In the genomic region with DNA sequence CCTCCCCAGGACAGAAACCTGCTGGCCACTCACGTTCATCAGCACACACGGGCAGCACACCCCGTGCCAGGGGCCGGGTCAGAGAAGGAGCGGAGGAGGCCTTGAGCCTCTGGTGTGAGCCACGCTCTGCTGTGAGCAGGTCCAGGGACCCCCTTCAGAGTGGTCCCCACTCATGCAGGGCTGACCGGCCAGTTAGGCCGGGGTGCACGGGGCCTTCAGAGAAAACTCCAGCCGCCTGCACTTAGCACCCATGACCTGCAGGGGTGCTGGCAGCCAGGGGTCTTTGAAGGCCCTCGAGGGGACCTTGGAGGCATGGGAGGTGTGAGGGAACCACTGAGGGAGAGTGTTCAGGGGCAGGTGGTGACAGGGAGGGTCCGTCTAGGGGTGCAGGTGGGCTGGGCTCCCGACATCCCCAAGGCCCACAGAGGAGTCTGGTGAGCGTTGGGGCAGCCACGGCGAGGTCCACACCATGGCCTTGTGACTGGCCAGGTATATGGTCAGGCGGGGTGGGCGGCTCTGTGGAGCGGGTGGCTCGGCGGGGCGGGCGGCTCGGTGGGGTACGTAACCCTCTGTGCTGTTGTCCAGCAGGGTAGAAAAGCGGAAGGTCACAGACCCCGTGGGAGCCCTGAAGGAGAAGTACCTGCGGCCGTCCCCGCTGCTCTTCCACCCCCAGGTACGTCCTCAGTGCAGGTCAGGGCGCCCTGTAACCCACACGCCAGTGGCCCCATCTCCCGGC, we compare ENCODE assay signal across 21 cellular contexts. TPM values are rescaled to one million over a fixed set of nuclear protein-coding genes. Genes with fewer than 3 reads are reported as not detected.
DNase-seq lines count a peak whose midpoint lies in the region; ATAC-seq and TF ChIP-seq lines count a peak whose summit lies in the region.
"Had no signal": no experiment of that assay in that cellular context is flagged by ENCODE, and none has a peak within 500 bp of the region (broad histone marks: within the 10 kb centered on the region; RNA-seq: fewer than 3 reads in every experiment).

No MANE protein-coding gene starts in this region.

- H3K36me3 ChIP-seq in right atrium auricular region (no peaks in the 10 kb centered on the region), WERI-Rb-1 (no peaks in the 10 kb centered on the region)
- H3K36me3 ChIP-seq: BLaER1 had no signal

- H3K4me1 Mint-ChIP-seq in mesothelial cell of epicardium, result no peaks in the 10 kb centered on the region
- H3K4me1 Mint-ChIP-seq in T-helper 17 cell, result no peaks in the 10 kb centered on the region
- H3K4me1 Mint-ChIP-seq: CD4-positive, alpha-beta memory T cell had no signal

- H3K27me3 Mint-ChIP-seq in mesothelial cell of epicardium (ENCODE audit: low read depth) (peaks cover 28% of the 10 kb centered on the region), T-helper 17 cell (peaks cover 16% of the 10 kb centered on the region)
- H3K27me3 Mint-ChIP-seq: CD4-positive, alpha-beta memory T cell had no signal

- DNase-seq in right cardiac atrium (peak; percentile 10 to 41 (median 38)), right atrium auricular region (ENCODE audit: low spot score) (no peak), WERI-Rb-1 (no peak), mesothelial cell of epicardium (ENCODE audit: low spot score in 2 of 2, unreplicated experiment in 2 of 2) (no peak), G401 (ENCODE audit: low spot score) (no peak), COLO829 (ENCODE audit: low spot score) (no peak), T-helper 17 cell (no peak), NCI-H2196 (lab: John Stamatoyannopoulos, UW; ENCODE audit: unreplicated experiment) (no peak)
- DNase-seq: Calu3; CD4-positive, alpha-beta memory T cell; MV-4-11; NCI-H187; NCI-H2107; NCI-H2227 treated with DMSO at 0.1 percent for 48 hours; NCI-H510A treated with DMSO at 0.1 percent for 48 hours; NCI-H774; OCI-M1 had no signal

- H3K27me3 ChIP-seq in right cardiac atrium (ENCODE audit: control insufficient read depth, insufficient read depth) (no peaks in the 10 kb centered on the region), right atrium auricular region (no peaks in the 10 kb centered on the region), WERI-Rb-1 (ENCODE audit: insufficient read depth, low read depth, severe bottlenecking) (no peaks in the 10 kb centered on the region)

- no peaks in the 10 kb centered on the region for H3K4me1 ChIP-seq in right cardiac atrium (ENCODE audit: control insufficient read depth, insufficient read depth, low read length)
- peaks cover 0 to 23% of the 10 kb centered on the region in 2 donors for H3K4me1 ChIP-seq in right atrium auricular region

- in situ Hi-C loops in G401 (cut with HindIII; ENCODE audit: low sequenced_read_pairs), result no loop called here

- H3K36me3 Mint-ChIP-seq in mesothelial cell of epicardium, result no peaks in the 10 kb centered on the region
- H3K36me3 Mint-ChIP-seq in T-helper 17 cell (ENCODE audit: low read depth), result no peaks in the 10 kb centered on the region
- H3K36me3 Mint-ChIP-seq: CD4-positive, alpha-beta memory T cell had no signal

- TF ChIP-seq CTCF in right atrium auricular region (IDR thresholded peaks at IDR 0.05) (no peak), WERI-Rb-1 (IDR thresholded peaks at IDR 0.05; ENCODE audit: low read depth, low read length) (peak; percentile 42; the same call in 1 of the 2 replicates), mesothelial cell of epicardium (IDR thresholded peaks at IDR 0.05; ENCODE audit: unreplicated experiment) (peak; percentile 28)

- intact Hi-C loops in right cardiac atrium (cut with DNase I), result loop anchor here in 2 of 4 donors (10.0 kb wide), 3 partner anchors 349 to 589 kb away; partner anchors contain the start of gene PRDM16 (in 1 of the 2)

- H3K27ac Mint-ChIP-seq in mesothelial cell of epicardium, result no peak overlapping the region
- H3K27ac Mint-ChIP-seq in T-helper 17 cell, result no peak overlapping the region
- H3K27ac Mint-ChIP-seq: CD4-positive, alpha-beta memory T cell had no signal

- H3K9me3 ChIP-seq in right cardiac atrium (ENCODE audit: control insufficient read depth, low read length), result no peaks in the 10 kb centered on the region
- peaks cover 0 to 11% of the 10 kb centered on the region in 2 donors for H3K9me3 ChIP-seq in right atrium auricular region
- peaks cover 11% of the 10 kb centered on the region for H3K9me3 ChIP-seq in WERI-Rb-1 (ENCODE audit: severe bottlenecking)
- no peaks in the 10 kb centered on the region for H3K9me3 ChIP-seq in T-helper 17 cell (ENCODE audit: control insufficient read depth, low read length, poor library complexity, severe bottlenecking)

- peaks cover 5% of the 10 kb centered on the region for H3K9me3 Mint-ChIP-seq in mesothelial cell of epicardium

- no peak overlapping the region for H3K27ac ChIP-seq in right cardiac atrium (ENCODE audit: low read length)
- peak overlapping the region in 1 of 2 donors; percentile 46 for H3K27ac ChIP-seq in right atrium auricular region
- no peak overlapping the region for H3K27ac ChIP-seq in WERI-Rb-1
- H3K27ac ChIP-seq: A549, BLaER1, KMS-11, RWPE1 had no signal

- no peak for ATAC-seq in right cardiac atrium
- ATAC-seq in T-helper 17 cell, result no peak

- H3K4me3 Mint-ChIP-seq in mesothelial cell of epicardium (no peak overlapping the region), T-helper 17 cell (no peak overlapping the region)
- H3K4me3 Mint-ChIP-seq: CD4-positive, alpha-beta memory T cell had no signal

- H3K4me3 ChIP-seq in right cardiac atrium (ENCODE audit: low read length) (no peak overlapping the region), right atrium auricular region (no peak overlapping the region), WERI-Rb-1 (ENCODE audit: low read depth, low read length) (no peak overlapping the region)
- H3K4me3 ChIP-seq: A549, BLaER1 had no signal

- 93% methylated on average over 34 of the region's 34 CpGs for WGBS in right cardiac atrium

RNA-seq across cellular contexts. Expression of gene ARHGEF16, which starts 40.3 kb away (rescaled TPM):
- total RNA-seq in right cardiac atrium, result 1 to 10 TPM in 3 of 4 donors, under 1 TPM in 1; 0.28 to 2.5 (median 1.8) TPM
- polyA plus RNA-seq in right cardiac atrium, result 1.4 TPM
- total RNA-seq in right atrium auricular region, result 1 to 10 TPM in 1 of 2 donors, under 1 TPM in 1; 0.22 to 1.5 TPM
- total RNA-seq in mesothelial cell of epicardium, result 20.1 to 20.3 TPM (median 20.3 TPM) in 3 replicates
- total RNA-seq in G401 (2014; rRNA removed; shearing (Covaris generic)), result 16.0 and 20.2 TPM in 2 replicates
- total RNA-seq in T-helper 17 cell, result under 1 TPM in 1 of 2 donors, not detected in 1; 0.10 TPM

Comparison
In these comparisons a context has a peak if more than half of its experiments do, and no peak if none do; other contexts are left out.
1. DNase-seq: peak in right cardiac atrium (3 of 3); none in right atrium auricular region (single experiment), WERI-Rb-1 (single experiment), mesothelial cell of epicardium (0 of 2), G401 (single experiment), COLO829 (single experiment), T-helper 17 cell (0 of 3) and NCI-H2196 (single experiment).
2. CTCF ChIP-seq: peak in WERI-Rb-1 (single experiment) and mesothelial cell of epicardium (single experiment); none in right atrium auricular region (0 of 2).